In the genomic region with DNA sequence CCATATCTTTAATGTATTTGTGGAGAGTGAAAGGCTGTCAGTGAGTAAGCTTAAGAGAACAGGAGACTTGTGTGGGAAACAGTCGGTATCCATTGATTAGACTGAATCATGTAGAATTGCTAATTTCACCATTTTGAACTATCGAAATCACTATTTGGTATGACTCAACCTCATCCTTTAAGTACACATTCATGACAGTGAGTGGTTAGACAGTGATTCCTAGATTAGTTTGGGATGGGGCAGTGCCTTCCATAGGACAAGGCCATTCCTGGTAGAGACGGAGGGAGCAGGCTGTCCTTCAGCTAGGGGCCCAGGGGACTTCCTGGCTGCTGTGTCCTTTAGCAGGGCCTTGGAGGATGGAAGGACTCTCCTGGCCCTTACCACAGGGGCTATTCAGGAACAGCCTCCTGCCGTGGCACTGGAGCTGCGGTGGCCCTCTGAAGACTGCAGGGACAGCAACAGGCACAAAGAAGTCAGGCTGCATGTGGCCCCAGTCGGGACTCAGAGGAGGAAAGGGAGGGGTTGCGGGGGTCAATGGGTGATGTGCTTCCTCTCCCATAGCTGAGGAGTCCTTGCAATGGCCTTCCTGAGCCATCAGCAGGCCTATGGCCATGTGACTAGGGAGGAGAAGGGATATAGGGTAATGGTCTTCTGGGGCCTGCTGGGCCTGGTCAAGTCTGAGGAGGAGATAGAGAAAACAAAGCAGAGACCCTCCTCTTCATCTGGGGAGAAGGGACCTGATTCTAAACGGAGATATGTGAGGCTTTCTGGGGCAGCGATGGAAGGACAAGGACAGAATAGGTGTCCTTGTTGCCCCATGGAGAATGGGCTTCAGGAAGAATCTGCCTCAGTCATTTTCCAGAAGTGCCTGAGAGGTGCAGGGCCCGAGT, we compare ENCODE assay signal across 1 cellular context.
TF ChIP-seq lines count a peak whose summit lies in the region.

No MANE protein-coding gene starts in this region.

TF ChIP-seq in WTC11, 78 proteins besides CTCF, POLR2A, EP300 and RAD21:
- TF ChIP-seq ZNF423 (CRISPR knock-in tag; IDR thresholded peaks at IDR 0.05) = no peak
- 0 out of 2 replicates have a peak, but pooled peaks have one; percentile 22 for TF ChIP-seq GABPB1 (CRISPR knock-in tag; IDR thresholded peaks at IDR 0.05)
